Comparison of ENCODE assay signal across 10 cellular contexts in the genomic region with DNA sequence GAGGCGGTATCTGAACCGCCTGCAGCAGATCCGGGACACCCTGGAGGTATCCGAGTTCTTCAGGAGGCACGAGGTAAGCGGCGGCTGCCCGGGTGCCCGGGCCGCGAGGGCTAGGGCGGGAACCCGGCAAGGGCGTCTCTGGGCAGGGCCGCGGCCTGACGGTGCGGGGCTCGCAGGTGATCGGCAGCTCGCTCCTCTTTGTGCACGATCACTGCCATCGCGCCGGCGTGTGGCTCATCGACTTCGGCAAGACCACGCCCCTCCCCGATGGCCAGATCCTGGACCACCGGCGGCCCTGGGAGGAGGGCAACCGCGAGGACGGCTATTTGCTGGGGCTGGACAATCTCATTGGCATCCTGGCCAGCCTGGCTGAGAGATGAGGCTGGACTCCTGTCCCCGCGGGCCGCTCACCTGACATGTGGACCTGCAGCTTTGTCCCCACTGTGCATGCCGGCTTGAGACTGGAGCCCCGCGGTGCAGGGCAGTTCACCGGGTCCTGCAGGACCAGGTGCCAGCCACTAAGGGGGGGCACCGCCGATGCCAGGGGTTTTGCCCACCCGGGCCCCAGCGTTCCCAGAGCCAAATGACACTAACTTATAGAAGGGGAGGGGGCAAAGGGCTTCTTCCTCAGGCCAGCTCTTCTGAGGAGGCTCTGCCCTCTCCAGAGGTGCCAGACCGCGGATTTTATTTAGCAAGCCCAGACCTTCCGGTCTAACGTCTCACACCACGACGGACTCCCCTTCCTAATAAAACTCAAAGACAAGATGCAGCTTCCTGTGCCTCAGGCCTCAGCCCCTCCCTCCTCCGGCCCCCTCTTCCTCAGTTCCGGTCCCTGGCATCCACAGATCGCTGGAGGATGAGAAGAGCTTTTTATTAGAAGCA. TPM values are rescaled to one million over a fixed set of nuclear protein-coding genes. Genes with fewer than 3 reads are reported as not detected.
DNase-seq lines count a peak whose midpoint lies in the region; ATAC-seq and TF ChIP-seq lines count a peak whose summit lies in the region.
"Had no signal": no experiment of that assay in that cellular context is flagged by ENCODE, and none has a peak within 500 bp of the region (broad histone marks: within the 10 kb centered on the region; RNA-seq: fewer than 3 reads in every experiment).

No MANE protein-coding gene starts in this region.

- H3K27me3 ChIP-seq in heart left ventricle (peaks cover 11 to 71% (median 48%) of the 10 kb centered on the region in 9 donors), right atrium auricular region (peaks cover 7 to 23% of the 10 kb centered on the region in 2 donors), upper lobe of left lung (peaks cover 0 to 22% (median 14%) of the 10 kb centered on the region in 4 donors)

- no peak for TF ChIP-seq EP300 in upper lobe of left lung (IDR thresholded peaks at IDR 0.05)

- TF ChIP-seq POLR2A in heart left ventricle (IDR thresholded peaks at IDR 0.05) (no peak), upper lobe of left lung (IDR thresholded peaks at IDR 0.05) (no peak)

- H3K4me1 ChIP-seq in heart left ventricle (peaks cover 0 to 24% (median 17%) of the 10 kb centered on the region in 12 donors), right atrium auricular region (peaks cover 0 to 23% of the 10 kb centered on the region in 2 donors), upper lobe of left lung (peaks cover 23 to 24% (median 24%) of the 10 kb centered on the region in 4 donors)

- peak overlapping the region; percentile 46 for H3K4me3 Mint-ChIP-seq in activated CD8-positive, alpha-beta T cell treated with anti-CD3 and anti-CD28 coated beads for 36 hours

- no peaks in the 10 kb centered on the region for H3K36me3 ChIP-seq in heart left ventricle
- H3K36me3 ChIP-seq in right atrium auricular region: no peaks in the 10 kb centered on the region
- no peaks in the 10 kb centered on the region for H3K36me3 ChIP-seq in upper lobe of left lung
- H3K36me3 ChIP-seq: gastroesophageal sphincter had no signal

- ATAC-seq in heart left ventricle: peak in 2 of 4 donors; percentile 6 to 7
- peak; percentile 9 for ATAC-seq in activated CD8-positive, alpha-beta T cell treated with anti-CD3 and anti-CD28 coated beads for 36 hours
- ATAC-seq in upper lobe of left lung (ENCODE audit: low FRiP score in 2 of 2): no peak
- ATAC-seq in GM21367 (IDR thresholded peaks at IDR 0.05; ENCODE audit: unreplicated experiment): no peak
- ATAC-seq in HG03280 (IDR thresholded peaks at IDR 0.05; ENCODE audit: unreplicated experiment): no peak

- CTCF ChIA-PET in activated CD8-positive, alpha-beta T cell treated with anti-CD3 and anti-CD28 coated beads for 36 hours (lab: Charles Lee): interaction anchor here (3.8 kb wide), 1 partner anchor 37 kb away, joined by 23 read pairs; no protein-coding TSS in a partner anchor

- H3K4me1 Mint-ChIP-seq in activated CD8-positive, alpha-beta T cell treated with anti-CD3 and anti-CD28 coated beads for 36 hours (ENCODE audit: low read depth): peaks cover 17% of the 10 kb centered on the region

- WGBS in heart left ventricle, 4 donors: 31 to 48% (median 35%) methylated on average over 33 to 55 of the region's 55 CpGs
- 20 to 30% methylated on average over 4 to 42 of the region's 55 CpGs for WGBS in upper lobe of left lung, 2 donors

- H3K27me3 Mint-ChIP-seq in activated CD8-positive, alpha-beta T cell treated with anti-CD3 and anti-CD28 coated beads for 36 hours: peaks cover 57% of the 10 kb centered on the region

- no peaks in the 10 kb centered on the region for H3K9me3 Mint-ChIP-seq in activated CD8-positive, alpha-beta T cell treated with anti-CD3 and anti-CD28 coated beads for 36 hours

- POLR2A ChIA-PET in activated CD8-positive, alpha-beta T cell treated with anti-CD3 and anti-CD28 coated beads for 36 hours (lab: Charles Lee): interaction anchor here (0.6 to 1.1 kb wide), 2 partner anchors 37 to 100 kb away, joined by 3 read pairs; no protein-coding TSS in a partner anchor

- TF ChIP-seq CTCF in heart left ventricle (IDR thresholded peaks at IDR 0.05) (no peak), right atrium auricular region (IDR thresholded peaks at IDR 0.05) (no peak), upper lobe of left lung (IDR thresholded peaks at IDR 0.05) (no peak), foreskin fibroblast (IDR thresholded peaks at IDR 0.05; ENCODE audit: low read depth, low read length) (no peak)
- no peak for TF ChIP-seq CTCF in activated CD8-positive, alpha-beta T cell treated with anti-CD3 and anti-CD28 coated beads for 36 hours (IDR thresholded peaks at IDR 0.05)

- H3K4me3 ChIP-seq in heart left ventricle: peak overlapping the region in 7 of 12 donors; percentile 8 to 47 (median 21)
- peak overlapping the region in 1 of 2 donors; percentile 34 for H3K4me3 ChIP-seq in right atrium auricular region
- peak overlapping the region in 3 of 4 donors; percentile 18 to 36 (median 29) for H3K4me3 ChIP-seq in upper lobe of left lung
- H3K4me3 ChIP-seq in foreskin fibroblast (ENCODE audit: low read depth in 1 of 2, low read length in 2 of 2): no peak overlapping the region

- H3K36me3 Mint-ChIP-seq in activated CD8-positive, alpha-beta T cell treated with anti-CD3 and anti-CD28 coated beads for 36 hours (ENCODE audit: low read depth): no peaks in the 10 kb centered on the region

- H3K27ac ChIP-seq in heart left ventricle (no peak overlapping the region), right atrium auricular region (no peak overlapping the region), upper lobe of left lung (no peak overlapping the region)
- H3K27ac ChIP-seq: gastroesophageal sphincter had no signal

- H3K27ac Mint-ChIP-seq in activated CD8-positive, alpha-beta T cell treated with anti-CD3 and anti-CD28 coated beads for 36 hours: no peak overlapping the region

- H3K9me3 ChIP-seq in heart left ventricle: no peaks in the 10 kb centered on the region
- no peaks in the 10 kb centered on the region for H3K9me3 ChIP-seq in right atrium auricular region
- H3K9me3 ChIP-seq in upper lobe of left lung: no peaks in the 10 kb centered on the region
- H3K9me3 ChIP-seq: gastroesophageal sphincter had no signal

- intact Hi-C loops in heart left ventricle (cut with DNase I): no loop called here
- intact Hi-C loops in activated CD8-positive, alpha-beta T cell treated with anti-CD3 and anti-CD28 coated beads for 36 hours (cut with micrococcal nuclease): no loop called here

- peak in 1 of 5 donors; percentile 57 for DNase-seq in heart left ventricle
- DNase-seq in right atrium auricular region (ENCODE audit: low spot score): no peak
- DNase-seq in activated CD8-positive, alpha-beta T cell treated with anti-CD3 and anti-CD28 coated beads for 36 hours: no peak
- DNase-seq in left kidney (ENCODE audit: low read depth, low spot score): peak; percentile 45
- peak in 1 of 2 donors; percentile 85 for DNase-seq in upper lobe of left lung
- DNase-seq in foreskin fibroblast: no peak
- DNase-seq: activated gamma-delta T cell had no signal

RNA-seq across cellular contexts. Expression of a gene that starts 9.4 kb away (rescaled TPM):
- total RNA-seq in heart left ventricle (10 to 100 TPM in 1 of 9 donors, 1 to 10 TPM in 6, under 1 TPM in 2; 0.80 to 12.5 (median 1.8) TPM), right atrium auricular region (under 1 TPM in 1 of 2 donors, not detected in 1; 0.90 TPM), upper lobe of left lung (1 to 10 TPM in 2 of 6 donors, under 1 TPM in 2, not detected in 2; 0.30 to 5.2 (median 0.95) TPM)
- 1 to 10 TPM; 6.0 to 6.7 TPM for polyA plus RNA-seq in heart left ventricle
- 1 to 10 TPM; 4.7 to 6.1 TPM for total RNA-seq in activated CD8-positive, alpha-beta T cell treated with anti-CD3 and anti-CD28 coated beads for 36 hours

RNA-seq across cellular contexts. Expression of a gene that starts 10.6 kb away (rescaled TPM):
- total RNA-seq in heart left ventricle (1 to 10 TPM in 1 of 9 donors, under 1 TPM in 8; 0.14 to 1.6 (median 0.37) TPM), right atrium auricular region (under 1 TPM in 1 of 2 donors, not detected in 1; 0.98 TPM), upper lobe of left lung (10 to 100 TPM in 2 of 6 donors, 1 to 10 TPM in 4; 2.2 to 23.0 (median 5.7) TPM)
- under 1 TPM; 0.34 to 0.36 TPM for polyA plus RNA-seq in heart left ventricle
- under 1 TPM; 0.81 to 0.83 TPM for total RNA-seq in activated CD8-positive, alpha-beta T cell treated with anti-CD3 and anti-CD28 coated beads for 36 hours

RNA-seq across cellular contexts. Expression of a gene that starts 41.0 kb away (rescaled TPM):
- total RNA-seq in heart left ventricle: 10 to 100 TPM; 13.7 to 32.5 (median 23.7) TPM
- 10 to 100 TPM; 13.4 to 15.4 TPM for polyA plus RNA-seq in heart left ventricle
- 10 to 100 TPM; 10.4 to 25.3 TPM for total RNA-seq in right atrium auricular region
- 10 to 100 TPM; 54.7 to 54.8 TPM for total RNA-seq in activated CD8-positive, alpha-beta T cell treated with anti-CD3 and anti-CD28 coated beads for 36 hours
- 10 to 100 TPM; 22.0 to 92.2 (median 33.2) TPM for total RNA-seq in upper lobe of left lung

RNA-seq across cellular contexts. Expression of a gene that starts 56.0 kb away (rescaled TPM):
- total RNA-seq in heart left ventricle (10 to 100 TPM in 3 of 9 donors, 1 to 10 TPM in 6; 2.5 to 15.4 (median 3.7) TPM), right atrium auricular region (1 to 10 TPM; 4.1 to 8.5 TPM), upper lobe of left lung (10 to 100 TPM in 2 of 6 donors, 1 to 10 TPM in 4; 2.1 to 17.1 (median 9.0) TPM)
- polyA plus RNA-seq in heart left ventricle: 10 to 100 TPM in 1 of 2 donors, 1 to 10 TPM in 1; 2.6 to 13.7 TPM
- 1 to 10 TPM in 1 of 2 experiments, under 1 TPM in 1; 0.67 to 1.3 TPM for total RNA-seq in activated CD8-positive, alpha-beta T cell treated with anti-CD3 and anti-CD28 coated beads for 36 hours

Comparison
In these comparisons a context has a peak if more than half of its experiments do, and no peak if none do; other contexts are left out.
1. H3K4me3 ChIP-seq: peak in heart left ventricle (7 of 12) and upper lobe of left lung (3 of 4); none in foreskin fibroblast (0 of 2).